Comparison of ENCODE assay signal across 1 cellular context in genomic region chr1:167191958-167192357, GRCh38.
TF ChIP-seq lines count a peak whose summit lies in the region.

No MANE protein-coding gene starts in this region.

TF ChIP-seq in GM23338, 12 proteins besides CTCF, POLR2A, EP300 and RAD21 (continued from another document):
- TF ChIP-seq REST (IDR thresholded peaks at IDR 0.05; ENCODE audit: unreplicated experiment) = no peak
- TF ChIP-seq ZNF331 (CRISPR knock-in tag; IDR thresholded peaks at IDR 0.05; ENCODE audit: low read depth) = no peak
- no peak for TF ChIP-seq NANOG (IDR thresholded peaks at IDR 0.05; ENCODE audit: borderline replicate concordance)
- no peak for TF ChIP-seq CREB1 (CRISPR knock-in tag; IDR thresholded peaks at IDR 0.05; ENCODE audit: low read depth)
- TF ChIP-seq STAT1 (IDR thresholded peaks at IDR 0.05; ENCODE audit: unreplicated experiment) = no peak
- TF ChIP-seq ZNF462 (CRISPR knock-in tag; IDR thresholded peaks at IDR 0.05) = no peak
- TF ChIP-seq ZNF114 (CRISPR knock-in tag; IDR thresholded peaks at IDR 0.05) = no peak
- TF ChIP-seq POLR2AphosphoS5 (IDR thresholded peaks at IDR 0.05; ENCODE audit: low read depth) = no peak
- no peak for TF ChIP-seq EZH2phosphoT487 (IDR thresholded peaks at IDR 0.05; ENCODE audit: unreplicated experiment)
- no peak for TF ChIP-seq EZH2 (IDR thresholded peaks at IDR 0.05; ENCODE audit: low read depth, unreplicated experiment)
